1 cellular context compared by ENCODE assay signal in genomic region chr2:10300997-10301945, GRCh38.
A peak's percentile ranks its signal among the peaks of the same experiment; 100 is the strongest.
TF ChIP-seq lines count a peak whose summit lies in the region.

No MANE protein-coding gene starts in this region.

TF ChIP-seq in HepG2, 621 proteins besides CTCF, POLR2A, EP300 and RAD21 (continued from another document and continues in another):
- TF ChIP-seq ZNF773 (CRISPR knock-in tag; IDR thresholded peaks at IDR 0.05; ENCODE audit: borderline replicate concordance) (no peak), FOSL2 (CRISPR knock-in tag; IDR thresholded peaks at IDR 0.05) (peak; percentile 69), ZNF879 (CRISPR knock-in tag; IDR thresholded peaks at IDR 0.05) (no peak; the same call in 1 of the 2 replicates), FOXO1 (CRISPR knock-in tag; IDR thresholded peaks at IDR 0.05) (peak; percentile 82; the same call in 1 of the 2 replicates), IRF1 (CRISPR knock-in tag; IDR thresholded peaks at IDR 0.05; ENCODE audit: low read depth) (0 out of 2 replicates have a peak, but pooled peaks have one; percentile 86), ZBTB14 (CRISPR knock-in tag; IDR thresholded peaks at IDR 0.05) (no peak), ZFP62 (CRISPR knock-in tag; IDR thresholded peaks at IDR 0.05) (no peak), SMARCE1 (IDR thresholded peaks at IDR 0.05; ENCODE audit: borderline replicate concordance) (no peak), CCAR2 (optimal IDR thresholded peaks at IDR 0.05; ENCODE audit: low read depth, low read length) (no peak), ARID4A (CRISPR knock-in tag; IDR thresholded peaks at IDR 0.05; ENCODE audit: borderline replicate concordance) (peak; percentile 63), ZNF616 (CRISPR knock-in tag; IDR thresholded peaks at IDR 0.05; ENCODE audit: low read depth) (peak; percentile 3; the same call in 1 of the 2 replicates), SRSF4 (IDR thresholded peaks at IDR 0.05; ENCODE audit: low read depth, low read length, poor library complexity, severe bottlenecking) (no peak), ZNF530 (CRISPR knock-in tag; IDR thresholded peaks at IDR 0.05; ENCODE audit: low read depth) (no peak), ZNF350 (CRISPR knock-in tag; IDR thresholded peaks at IDR 0.05; ENCODE audit: borderline replicate concordance, low read depth) (no peak; the same call in none of the 2 replicates), KDM5B (CRISPR knock-in tag; IDR thresholded peaks at IDR 0.05; ENCODE audit: borderline replicate concordance) (peak; percentile 68), PAF1 (CRISPR knock-in tag; IDR thresholded peaks at IDR 0.05) (no peak), KLF6 (CRISPR knock-in tag; IDR thresholded peaks at IDR 0.05) (no peak; the same call in 1 of the 2 replicates), BHLHE40 (IDR thresholded peaks at IDR 0.05; ENCODE audit: low read length) (no peak), RFXANK (CRISPR knock-in tag; IDR thresholded peaks at IDR 0.05) (peak; percentile 67; the same call in 1 of the 2 replicates), TP53 (CRISPR knock-in tag; conservative IDR thresholded peaks at IDR 0.05) (no peak), ADNP (CRISPR knock-in tag; IDR thresholded peaks at IDR 0.05) (0 out of 2 replicates have a peak, but pooled peaks have one; percentile 31), SP4 (CRISPR knock-in tag; IDR thresholded peaks at IDR 0.05) (peak; percentile 46), EEA1 (CRISPR knock-in tag; IDR thresholded peaks at IDR 0.05; ENCODE audit: borderline replicate concordance) (no peak), SMAD1 (CRISPR knock-in tag; IDR thresholded peaks at IDR 0.05; ENCODE audit: borderline replicate concordance, low read depth) (0 out of 2 replicates have a peak, but pooled peaks have one; percentile 24), ELK4 (CRISPR knock-in tag; IDR thresholded peaks at IDR 0.05; ENCODE audit: borderline replicate concordance) (no peak), HNF4A (CRISPR knock-in tag; IDR thresholded peaks at IDR 0.05) (peak; percentile 95), NFE2 (CRISPR knock-in tag; IDR thresholded peaks at IDR 0.05) (no peak), ZMYM4 (CRISPR knock-in tag; IDR thresholded peaks at IDR 0.05) (peak; percentile 63), RAD51 (IDR thresholded peaks at IDR 0.05; ENCODE audit: borderline replicate concordance) (no peak), MAFK (conservative IDR thresholded peaks at IDR 0.05 in 1 of 2, IDR thresholded peaks at IDR 0.05 in 1 of 2; ENCODE audit: low read length in 2 of 2) (no peak), ZEB1 (IDR thresholded peaks at IDR 0.05; ENCODE audit: insufficient replicate concordance, low read depth) (peak; percentile 22), ZBTB10 (CRISPR knock-in tag; IDR thresholded peaks at IDR 0.05; ENCODE audit: borderline replicate concordance) (no peak), SMYD3 (CRISPR knock-in tag; IDR thresholded peaks at IDR 0.05) (no peak), ZNF674 (CRISPR knock-in tag; IDR thresholded peaks at IDR 0.05; ENCODE audit: low read depth) (no peak), MXD4 (CRISPR knock-in tag; IDR thresholded peaks at IDR 0.05) (peak; percentile 83), NCOA5 (CRISPR knock-in tag; IDR thresholded peaks at IDR 0.05) (peak; percentile 93; the same call in 1 of the 2 replicates)
- TF ChIP-seq, protein P1, sequence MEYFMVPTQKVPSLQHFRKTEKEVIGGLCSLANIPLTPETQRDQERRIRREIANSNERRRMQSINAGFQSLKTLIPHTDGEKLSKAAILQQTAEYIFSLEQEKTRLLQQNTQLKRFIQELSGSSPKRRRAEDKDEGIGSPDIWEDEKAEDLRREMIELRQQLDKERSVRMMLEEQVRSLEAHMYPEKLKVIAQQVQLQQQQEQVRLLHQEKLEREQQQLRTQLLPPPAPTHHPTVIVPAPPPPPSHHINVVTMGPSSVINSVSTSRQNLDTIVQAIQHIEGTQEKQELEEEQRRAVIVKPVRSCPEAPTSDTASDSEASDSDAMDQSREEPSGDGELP (IDR thresholded peaks at IDR 0.05; ENCODE audit: borderline replicate concordance, low read depth) = peak; percentile 67; the same call in 1 of the 2 replicates
- TF ChIP-seq, protein P2, sequence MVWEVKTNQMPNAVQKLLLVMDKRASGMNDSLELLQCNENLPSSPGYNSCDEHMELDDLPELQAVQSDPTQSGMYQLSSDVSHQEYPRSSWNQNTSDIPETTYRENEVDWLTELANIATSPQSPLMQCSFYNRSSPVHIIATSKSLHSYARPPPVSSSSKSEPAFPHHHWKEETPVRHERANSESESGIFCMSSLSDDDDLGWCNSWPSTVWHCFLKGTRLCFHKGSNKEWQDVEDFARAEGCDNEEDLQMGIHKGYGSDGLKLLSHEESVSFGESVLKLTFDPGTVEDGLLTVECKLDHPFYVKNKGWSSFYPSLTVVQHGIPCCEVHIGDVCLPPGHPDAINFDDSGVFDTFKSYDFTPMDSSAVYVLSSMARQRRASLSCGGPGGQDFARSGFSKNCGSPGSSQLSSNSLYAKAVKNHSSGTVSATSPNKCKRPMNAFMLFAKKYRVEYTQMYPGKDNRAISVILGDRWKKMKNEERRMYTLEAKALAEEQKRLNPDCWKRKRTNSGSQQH (CRISPR knock-in tag; IDR thresholded peaks at IDR 0.05; ENCODE audit: low read depth) = 0 out of 2 replicates have a peak, but pooled peaks have one; percentile 72
- TF ChIP-seq, protein P3, sequence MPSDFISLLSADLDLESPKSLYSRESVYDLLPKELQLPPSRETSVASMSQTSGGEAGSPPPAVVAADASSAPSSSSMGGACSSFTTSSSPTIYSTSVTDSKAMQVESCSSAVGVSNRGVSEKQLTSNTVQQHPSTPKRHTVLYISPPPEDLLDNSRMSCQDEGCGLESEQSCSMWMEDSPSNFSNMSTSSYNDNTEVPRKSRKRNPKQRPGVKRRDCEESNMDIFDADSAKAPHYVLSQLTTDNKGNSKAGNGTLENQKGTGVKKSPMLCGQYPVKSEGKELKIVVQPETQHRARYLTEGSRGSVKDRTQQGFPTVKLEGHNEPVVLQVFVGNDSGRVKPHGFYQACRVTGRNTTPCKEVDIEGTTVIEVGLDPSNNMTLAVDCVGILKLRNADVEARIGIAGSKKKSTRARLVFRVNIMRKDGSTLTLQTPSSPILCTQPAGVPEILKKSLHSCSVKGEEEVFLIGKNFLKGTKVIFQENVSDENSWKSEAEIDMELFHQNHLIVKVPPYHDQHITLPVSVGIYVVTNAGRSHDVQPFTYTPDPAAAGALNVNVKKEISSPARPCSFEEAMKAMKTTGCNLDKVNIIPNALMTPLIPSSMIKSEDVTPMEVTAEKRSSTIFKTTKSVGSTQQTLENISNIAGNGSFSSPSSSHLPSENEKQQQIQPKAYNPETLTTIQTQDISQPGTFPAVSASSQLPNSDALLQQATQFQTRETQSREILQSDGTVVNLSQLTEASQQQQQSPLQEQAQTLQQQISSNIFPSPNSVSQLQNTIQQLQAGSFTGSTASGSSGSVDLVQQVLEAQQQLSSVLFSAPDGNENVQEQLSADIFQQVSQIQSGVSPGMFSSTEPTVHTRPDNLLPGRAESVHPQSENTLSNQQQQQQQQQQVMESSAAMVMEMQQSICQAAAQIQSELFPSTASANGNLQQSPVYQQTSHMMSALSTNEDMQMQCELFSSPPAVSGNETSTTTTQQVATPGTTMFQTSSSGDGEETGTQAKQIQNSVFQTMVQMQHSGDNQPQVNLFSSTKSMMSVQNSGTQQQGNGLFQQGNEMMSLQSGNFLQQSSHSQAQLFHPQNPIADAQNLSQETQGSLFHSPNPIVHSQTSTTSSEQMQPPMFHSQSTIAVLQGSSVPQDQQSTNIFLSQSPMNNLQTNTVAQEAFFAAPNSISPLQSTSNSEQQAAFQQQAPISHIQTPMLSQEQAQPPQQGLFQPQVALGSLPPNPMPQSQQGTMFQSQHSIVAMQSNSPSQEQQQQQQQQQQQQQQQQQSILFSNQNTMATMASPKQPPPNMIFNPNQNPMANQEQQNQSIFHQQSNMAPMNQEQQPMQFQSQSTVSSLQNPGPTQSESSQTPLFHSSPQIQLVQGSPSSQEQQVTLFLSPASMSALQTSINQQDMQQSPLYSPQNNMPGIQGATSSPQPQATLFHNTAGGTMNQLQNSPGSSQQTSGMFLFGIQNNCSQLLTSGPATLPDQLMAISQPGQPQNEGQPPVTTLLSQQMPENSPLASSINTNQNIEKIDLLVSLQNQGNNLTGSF (CRISPR knock-in tag; IDR thresholded peaks at IDR 0.05) = peak; percentile 53
- TF ChIP-seq, protein P4, sequence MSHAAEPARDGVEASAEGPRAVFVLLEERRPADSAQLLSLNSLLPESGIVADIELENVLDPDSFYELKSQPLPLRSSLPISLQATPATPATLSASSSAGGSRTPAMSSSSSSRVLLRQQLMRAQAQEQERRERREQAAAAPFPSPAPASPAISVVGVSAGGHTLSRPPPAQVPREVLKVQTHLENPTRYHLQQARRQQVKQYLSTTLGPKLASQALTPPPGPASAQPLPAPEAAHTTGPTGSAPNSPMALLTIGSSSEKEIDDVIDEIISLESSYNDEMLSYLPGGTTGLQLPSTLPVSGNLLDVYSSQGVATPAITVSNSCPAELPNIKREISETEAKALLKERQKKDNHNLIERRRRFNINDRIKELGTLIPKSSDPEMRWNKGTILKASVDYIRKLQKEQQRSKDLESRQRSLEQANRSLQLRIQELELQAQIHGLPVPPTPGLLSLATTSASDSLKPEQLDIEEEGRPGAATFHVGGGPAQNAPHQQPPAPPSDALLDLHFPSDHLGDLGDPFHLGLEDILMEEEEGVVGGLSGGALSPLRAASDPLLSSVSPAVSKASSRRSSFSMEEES (CRISPR knock-in tag; IDR thresholded peaks at IDR 0.05) = no peak; the same call in 1 of the 2 replicates
